ENCODE assay signal across 24 cellular contexts in the genomic region with DNA sequence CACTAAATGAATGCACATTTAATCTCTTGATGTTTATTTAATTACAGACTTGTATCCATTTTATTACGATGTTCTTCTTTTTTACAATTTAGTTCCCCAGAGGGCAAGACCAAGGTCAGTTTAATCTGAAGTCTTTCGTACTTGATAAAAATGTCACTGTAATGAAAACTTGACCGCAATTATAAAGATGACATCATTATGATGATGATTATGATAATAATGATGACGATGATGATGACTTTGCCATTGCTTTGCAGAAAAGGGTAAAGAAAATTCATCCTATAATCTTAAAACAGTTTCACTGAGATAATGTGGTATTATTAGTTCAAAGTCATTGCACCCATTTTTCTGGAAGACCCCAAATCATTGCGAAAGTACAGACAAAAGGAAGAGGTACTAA.
DNase-seq lines count a peak whose midpoint lies in the region; ATAC-seq, FAIRE-seq and TF ChIP-seq lines count a peak whose summit lies in the region.
"Had no signal": no experiment of that assay in that cellular context is flagged by ENCODE, and none has a peak within 500 bp of the region (broad histone marks: within the 10 kb centered on the region; RNA-seq: fewer than 3 reads in every experiment).

No MANE protein-coding gene starts in this region.

- no TSS peak for BruUV-seq in endothelial cell of umbilical vein (replicated peaks; lab: Mats Ljungman, UMichigan)

- H3K4me3 ChIP-seq in SK-N-SH (ENCODE audit: low read depth in 2 of 2, low read length in 1 of 2) (no peak overlapping the region), HEK293 (ENCODE audit: low read depth, low read length) (no peak overlapping the region), endothelial cell of umbilical vein (replicated peaks in 1 of 3; ENCODE audit: insufficient read depth in 1 of 3, low read depth in 1 of 3, low read length in 3 of 3) (no peak overlapping the region)
- H3K4me3 ChIP-seq: A549; BLaER1 treated with 17β-estradiol and CSF1 and Interleukin-3, amounts not matched to agents 10 nM and 100 nM; GM12878 had no signal

- CTCF ChIA-PET in SK-N-SH (lab: Yijun Ruan, JAX) (no interaction called here), HEK293 (lab: Yijun Ruan, JAX) (no interaction called here), endothelial cell of umbilical vein (lab: Charles Lee) (no interaction called here)

- H3K9ac ChIP-seq in SK-N-SH = no peak overlapping the region
- H3K9ac ChIP-seq in endothelial cell of umbilical vein (replicated peaks; ENCODE audit: extremely low read depth, insufficient read depth, low read length) = no peak overlapping the region
- H3K9ac ChIP-seq: BLaER1 treated with 17β-estradiol and CSF1 and Interleukin-3, amounts not matched to agents 10 nM and 100 nM had no signal

- H3K27ac ChIP-seq in SK-N-SH (ENCODE audit: low read depth in 2 of 2, low read length in 1 of 2) (no peak overlapping the region), HEK293 (ENCODE audit: extremely low read depth, low read depth, low read length) (no peak overlapping the region), endothelial cell of umbilical vein (ENCODE audit: insufficient read depth, low read depth, low read length) (no peak overlapping the region)
- H3K27ac ChIP-seq: 22Rv1; A549; BLaER1 treated with 17β-estradiol and CSF1 and Interleukin-3, amounts not matched to agents 10 nM and 100 nM; C4-2B had no signal

- ATAC-seq in SK-N-SH treated with all-trans-retinoic acid at 6 μM for 48 hours = no peak
- ATAC-seq: A549; CD8-positive, alpha-beta T cell; GM12878 had no signal

- no peaks in the 10 kb centered on the region for H3K9me2 ChIP-seq in SK-N-SH

- H3K4me2 ChIP-seq in SK-N-SH = no peak overlapping the region
- no peak overlapping the region for H3K4me2 ChIP-seq in endothelial cell of umbilical vein (ENCODE audit: insufficient read depth, low read length)
- H3K4me2 ChIP-seq: A549; BLaER1 treated with 17β-estradiol and CSF1 and Interleukin-3, amounts not matched to agents 10 nM and 100 nM had no signal

- TF ChIP-seq CTCF in SK-N-SH (IDR thresholded peaks at IDR 0.05) (no peak), HEK293 (tag by site-specific recombination; IDR thresholded peaks at IDR 0.05) (no peak), endothelial cell of umbilical vein (IDR thresholded peaks at IDR 0.05; ENCODE audit: extremely low read depth in 1 of 2, insufficient read depth in 1 of 2, low read depth in 1 of 2, low read length in 2 of 2) (no peak)

- H3K36me3 ChIP-seq in SK-N-SH (replicated peaks in 1 of 2; ENCODE audit: control insufficient read depth in 1 of 2, insufficient read depth in 2 of 2, low read length in 1 of 2) = no peaks in the 10 kb centered on the region
- H3K36me3 ChIP-seq in HEK293 (ENCODE audit: control insufficient read depth in 2 of 2, insufficient read depth in 1 of 2, low read length in 2 of 2) = no peaks in the 10 kb centered on the region
- H3K36me3 ChIP-seq in endothelial cell of umbilical vein (ENCODE audit: control insufficient read depth in 2 of 2, extremely low read depth in 1 of 2, insufficient read depth in 2 of 2, low read length in 2 of 2) = no peaks in the 10 kb centered on the region
- H3K36me3 ChIP-seq: BLaER1 treated with 17β-estradiol and CSF1 and Interleukin-3, amounts not matched to agents 10 nM and 100 nM had no signal

- TF ChIP-seq POLR2A in endothelial cell of umbilical vein (IDR thresholded peaks at IDR 0.05; ENCODE audit: low read depth, low read length) = no peak

- no peak for TF ChIP-seq RAD21 in SK-N-SH (IDR thresholded peaks at IDR 0.05; ENCODE audit: low read length)

- no peak for FAIRE-seq in endothelial cell of umbilical vein (lab: Jason Lieb, UNC)
- FAIRE-seq: A549, GM12878, GM12892, GM18507 had no signal

- intact Hi-C loops in endothelial cell of umbilical vein (cut with micrococcal nuclease) = no loop called here

- no peaks in the 10 kb centered on the region for H3F3A ChIP-seq in SK-N-SH (replicated peaks; ENCODE audit: insufficient read depth)

- H3K9me1 ChIP-seq in endothelial cell of umbilical vein (replicated peaks; ENCODE audit: control insufficient read depth, extremely low read depth, insufficient read depth, low read length) = no peaks in the 10 kb centered on the region

- H2AFZ ChIP-seq in SK-N-SH (ENCODE audit: low read depth) = no peak overlapping the region
- H2AFZ ChIP-seq in endothelial cell of umbilical vein (ENCODE audit: low read depth, low read length) = no peak overlapping the region

- no peaks in the 10 kb centered on the region for H3K79me2 ChIP-seq in SK-N-SH (ENCODE audit: insufficient read depth)
- no peaks in the 10 kb centered on the region for H3K79me2 ChIP-seq in endothelial cell of umbilical vein (ENCODE audit: control insufficient read depth, insufficient read depth, low read length)

- no peak for TF ChIP-seq EP300 in SK-N-SH (IDR thresholded peaks at IDR 0.05; ENCODE audit: borderline replicate concordance in 1 of 2, low read depth in 1 of 2, low read length in 1 of 2)

- no peaks in the 10 kb centered on the region for H4K20me1 ChIP-seq in SK-N-SH (ENCODE audit: insufficient read depth)
- H4K20me1 ChIP-seq in endothelial cell of umbilical vein (replicated peaks; ENCODE audit: control insufficient read depth, extremely low read depth, insufficient read depth, low read length) = no peaks in the 10 kb centered on the region
- H4K20me1 ChIP-seq: BLaER1 treated with 17β-estradiol and CSF1 and Interleukin-3, amounts not matched to agents 10 nM and 100 nM had no signal

- H3K9me3 ChIP-seq in SK-N-SH = no peaks in the 10 kb centered on the region
- H3K9me3 ChIP-seq in HEK293 (ENCODE audit: control insufficient read depth, insufficient read depth, low read depth, low read length) = no peaks in the 10 kb centered on the region
- peaks cover 2% of the 10 kb centered on the region for H3K9me3 ChIP-seq in endothelial cell of umbilical vein (replicated peaks; ENCODE audit: control insufficient read depth, insufficient read depth, low read length)
- H3K9me3 ChIP-seq: A549 had no signal

- H3K4me1 ChIP-seq in SK-N-SH (ENCODE audit: control insufficient read depth in 1 of 2, insufficient read depth in 2 of 2, low read depth in 1 of 2, low read length in 1 of 2) (no peaks in the 10 kb centered on the region), HEK293 (ENCODE audit: control insufficient read depth, insufficient read depth, low read length) (no peaks in the 10 kb centered on the region), endothelial cell of umbilical vein (ENCODE audit: control insufficient read depth, extremely low read depth, insufficient read depth, low read length) (no peaks in the 10 kb centered on the region)
- H3K4me1 ChIP-seq: A549; BLaER1 treated with 17β-estradiol and CSF1 and Interleukin-3, amounts not matched to agents 10 nM and 100 nM; Caco-2 had no signal

- POLR2A ChIA-PET in SK-N-SH (lab: Yijun Ruan, JAX) = no interaction called here
- POLR2A ChIA-PET in HEK293 (lab: Yijun Ruan, JAX) = no interaction called here
- POLR2A ChIA-PET in endothelial cell of umbilical vein (lab: Charles Lee) = no interaction called here

- WGBS in SK-N-SH (ENCODE audit: low lambda C conversion rate) = 43% methylated on average over 5 of the region's 5 CpGs

- dilution Hi-C loops in endothelial cell of umbilical vein (cut with MboI; ENCODE audit: extremely low pct_ligation_motif_present, low sequenced_read_pairs) = no loop called here

- H3K27me3 ChIP-seq in SK-N-SH (ENCODE audit: insufficient read depth) (no peaks in the 10 kb centered on the region), endothelial cell of umbilical vein (ENCODE audit: control insufficient read depth in 2 of 2, insufficient read depth in 2 of 2, low read length in 2 of 2) (no peaks in the 10 kb centered on the region)
- H3K27me3 ChIP-seq: BLaER1 treated with 17β-estradiol and CSF1 and Interleukin-3, amounts not matched to agents 10 nM and 100 nM had no signal

- DNase-seq in SK-N-SH (no peak), endothelial cell of umbilical vein (ENCODE audit: low read depth, low spot score) (no peak)
- DNase-seq in activated effector memory CD4-positive, alpha-beta T cell treated with anti-CD3 and anti-CD28 coated beads, Interleukin-2, amount 50 U/mL, for 16 hours = no peak
- DNase-seq: AML-193; Caco-2; Calu3; CD4-positive, alpha-beta T cell; CD8-positive, alpha-beta T cell; DMS 273 treated with DMSO at 0.1 percent for 48 hours; DMS153; DMS53; DMS79; DND-41; EL; GDM1 had no signal

TF ChIP-seq in SK-N-SH treated with all-trans-retinoic acid at 6 μM for 48 hours, 23 proteins besides CTCF, POLR2A, EP300 and RAD21 (continues in another document):
- TF ChIP-seq PPARA (CRISPR knock-in tag; IDR thresholded peaks at IDR 0.05; ENCODE audit: borderline replicate concordance) = no peak

TF ChIP-seq in SK-N-SH, 30 proteins besides CTCF, POLR2A, EP300 and RAD21:
- TF ChIP-seq TAF1 (IDR thresholded peaks at IDR 0.05; ENCODE audit: borderline replicate concordance, low read depth, low read length) = no peak
- TF ChIP-seq, protein P1, sequence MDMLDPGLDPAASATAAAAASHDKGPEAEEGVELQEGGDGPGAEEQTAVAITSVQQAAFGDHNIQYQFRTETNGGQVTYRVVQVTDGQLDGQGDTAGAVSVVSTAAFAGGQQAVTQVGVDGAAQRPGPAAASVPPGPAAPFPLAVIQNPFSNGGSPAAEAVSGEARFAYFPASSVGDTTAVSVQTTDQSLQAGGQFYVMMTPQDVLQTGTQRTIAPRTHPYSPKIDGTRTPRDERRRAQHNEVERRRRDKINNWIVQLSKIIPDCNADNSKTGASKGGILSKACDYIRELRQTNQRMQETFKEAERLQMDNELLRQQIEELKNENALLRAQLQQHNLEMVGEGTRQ (IDR thresholded peaks at IDR 0.05; ENCODE audit: borderline replicate concordance, low read depth, low read length) = no peak

TF ChIP-seq in endothelial cell of umbilical vein, 7 proteins besides CTCF, POLR2A, EP300 and RAD21:
- no peak for TF ChIP-seq GATA2 (IDR thresholded peaks at IDR 0.05; ENCODE audit: insufficient read depth, insufficient read length, low read depth, low read length)
- TF ChIP-seq FOS (IDR thresholded peaks at IDR 0.05; ENCODE audit: borderline replicate concordance, insufficient read depth, low read length) = no peak
- peak; percentile 23 for TF ChIP-seq JUN (IDR thresholded peaks at IDR 0.05; ENCODE audit: borderline replicate concordance, insufficient read depth, insufficient read length, low read depth)
- TF ChIP-seq POLR2AphosphoS5 (IDR thresholded peaks at IDR 0.05; ENCODE audit: insufficient read depth, low read depth, low read length) = no peak
- TF ChIP-seq EZH2 (IDR thresholded peaks at IDR 0.05; ENCODE audit: borderline replicate concordance, low read depth, low read length, severe bottlenecking) = no peak
